ENCODE assay signal across 8 cellular contexts in genomic region chr11:46295312-46295995, GRCh38. TPM values are rescaled to one million over a fixed set of nuclear protein-coding genes. Genes with fewer than 3 reads are reported as not detected.
DNase-seq lines count a peak whose midpoint lies in the region; ATAC-seq and TF ChIP-seq lines count a peak whose summit lies in the region.

No MANE protein-coding gene starts in this region.

- TF ChIP-seq CTCF in GM12865 (IDR thresholded peaks at IDR 0.05; ENCODE audit: insufficient read depth, low read depth, low read length, missing control alignments) (no peak), Peyer's patch (IDR thresholded peaks at IDR 0.05) (no peak), foreskin fibroblast (IDR thresholded peaks at IDR 0.05; ENCODE audit: low read depth, low read length) (no peak), neural crest cell (conservative IDR thresholded peaks at IDR 0.05) (peak; percentile 37)

- H3K27ac Mint-ChIP-seq in neural crest cell (ENCODE audit: unreplicated experiment): no peak overlapping the region
- H3K27ac Mint-ChIP-seq in stimulated activated naive CD8-positive, alpha-beta T cell treated with anti-CD3 and anti-CD28 coated beads, Interleukin-15, Interleukin-2, amounts not matched to agents 100 ng/mL and 50 ng/mL, for 24 hours: no peak overlapping the region

- peaks cover 4% of the 10 kb centered on the region for H3K4me1 Mint-ChIP-seq in neural crest cell
- peaks cover 8% of the 10 kb centered on the region for H3K4me1 Mint-ChIP-seq in stimulated activated naive CD8-positive, alpha-beta T cell treated with anti-CD3 and anti-CD28 coated beads, Interleukin-15, Interleukin-2, amounts not matched to agents 100 ng/mL and 50 ng/mL, for 24 hours (ENCODE audit: low read depth)

- no peaks in the 10 kb centered on the region for H3K36me3 ChIP-seq in Peyer's patch

- peak overlapping the region; percentile 54 for H3K4me3 ChIP-seq in GM12865 (ENCODE audit: low read depth, low read length)
- H3K4me3 ChIP-seq in Peyer's patch: peak overlapping the region; percentile 31 to 56 (median 44)
- peak overlapping the region; percentile 46 to 55 for H3K4me3 ChIP-seq in foreskin fibroblast (ENCODE audit: low read depth in 1 of 2, low read length in 2 of 2)

- peaks cover 34% of the 10 kb centered on the region for H3K27me3 Mint-ChIP-seq in neural crest cell (ENCODE audit: low read depth)
- H3K27me3 Mint-ChIP-seq in stimulated activated naive CD8-positive, alpha-beta T cell treated with anti-CD3 and anti-CD28 coated beads, Interleukin-15, Interleukin-2, amounts not matched to agents 100 ng/mL and 50 ng/mL, for 24 hours: peaks cover 25% of the 10 kb centered on the region

- no peaks in the 10 kb centered on the region for H3K9me3 ChIP-seq in Peyer's patch

- DNase-seq in GM12865 (ENCODE audit: low read depth): peak; percentile 70
- peak; percentile 31 to 77 (median 73) for DNase-seq in Peyer's patch
- peak; percentile 58 for DNase-seq in activated effector memory CD4-positive, alpha-beta T cell treated with Interleukin-2 at 50 U/mL for 16 hours
- peak; percentile 80 to 92 for DNase-seq in foreskin fibroblast
- peak; percentile 73 for DNase-seq in neural crest cell (ENCODE audit: low read depth, low spot score)

- H3K4me1 ChIP-seq in Peyer's patch: peaks cover 0 to 25% (median 7%) of the 10 kb centered on the region in 4 donors

- no peaks in the 10 kb centered on the region for H3K9me3 Mint-ChIP-seq in neural crest cell
- no peaks in the 10 kb centered on the region for H3K9me3 Mint-ChIP-seq in stimulated activated naive CD8-positive, alpha-beta T cell treated with anti-CD3 and anti-CD28 coated beads, Interleukin-15, Interleukin-2, amounts not matched to agents 100 ng/mL and 50 ng/mL, for 24 hours

- H3K27me3 ChIP-seq in Peyer's patch: no peaks in the 10 kb centered on the region

- H3K27ac ChIP-seq in Peyer's patch: peak overlapping the region in 3 of 4 donors; percentile 1 to 25 (median 8)

- peak overlapping the region; percentile 88 for H3K4me3 Mint-ChIP-seq in neural crest cell
- peak overlapping the region; percentile 79 for H3K4me3 Mint-ChIP-seq in stimulated activated naive CD8-positive, alpha-beta T cell treated with anti-CD3 and anti-CD28 coated beads, Interleukin-15, Interleukin-2, amounts not matched to agents 100 ng/mL and 50 ng/mL, for 24 hours

- no peak for TF ChIP-seq POLR2A in Peyer's patch (IDR thresholded peaks at IDR 0.05)

- ATAC-seq in HG03108 (IDR thresholded peaks at IDR 0.05; ENCODE audit: unreplicated experiment) (peak; percentile 49), GM19035 (IDR thresholded peaks at IDR 0.05; ENCODE audit: unreplicated experiment) (no peak)

- no peaks in the 10 kb centered on the region for H3K36me3 Mint-ChIP-seq in neural crest cell (ENCODE audit: low read depth)
- no peaks in the 10 kb centered on the region for H3K36me3 Mint-ChIP-seq in stimulated activated naive CD8-positive, alpha-beta T cell treated with anti-CD3 and anti-CD28 coated beads, Interleukin-15, Interleukin-2, amounts not matched to agents 100 ng/mL and 50 ng/mL, for 24 hours (ENCODE audit: low read depth)

RNA-seq across cellular contexts. Expression of gene CREB3L1, which starts 18.0 kb away (rescaled TPM):
- total RNA-seq in Peyer's patch: 10 to 100 TPM; 13.2 to 50.6 (median 30.3) TPM
- 0.71 and 0.75 TPM in 2 replicates for total RNA-seq in neural crest cell

RNA-seq across cellular contexts. Expression of gene DGKZ, which starts 51.8 kb away (rescaled TPM):
- 100 to 1,000 TPM; 104 to 270 (median 200) TPM for total RNA-seq in Peyer's patch
- 54.4 and 60.1 TPM in 2 replicates for total RNA-seq in neural crest cell
